ENCODE assay signal across 25 cellular contexts in genomic region chr16:65306313-65306712, GRCh38.
"Had no signal": no experiment of that assay in that cellular context is flagged by ENCODE, and none has a peak within 500 bp of the region (broad histone marks: within the 10 kb centered on the region; RNA-seq: fewer than 3 reads in every experiment).

No MANE protein-coding gene starts in this region.

- DNase-seq: activated CD4-positive, alpha-beta T cell treated with anti-CD3 and anti-CD28 coated beads for 48 hours; activated CD8-positive, alpha-beta T cell treated with anti-CD3 and anti-CD28 coated beads for 36 hours; activated gamma-delta T cell; activated naive CD4-positive, alpha-beta T cell treated with anti-CD3 and anti-CD28 coated beads, Interleukin-2, amount 50 U/mL, for 16 hours; adrenal gland; central memory CD4-positive, alpha-beta T cell; dermis blood vessel endothelial cell; effector CD8-positive, alpha-beta T cell; gastrocnemius medialis; left ventricle myocardium superior; mammary epithelial cell; naive thymus-derived CD8-positive, alpha-beta T cell; ovary; psoas muscle; stimulated activated CD4-positive, alpha-beta T cell treated with anti-CD3 and anti-CD28 coated beads, Interleukin-1b, Interleukin-23, amount 100 ng/mL, for 48 hours; stimulated activated naive CD8-positive, alpha-beta T cell treated with anti-CD3 and anti-CD28 coated beads, Interleukin-15, amount 100 ng/mL, for 72 hours had no signal

- H3K36me3 Mint-ChIP-seq: mesothelial cell of epicardium; naive thymus-derived CD8-positive, alpha-beta T cell had no signal

- H3K27me3 Mint-ChIP-seq: activated CD8-positive, alpha-beta T cell treated with anti-CD3 and anti-CD28 coated beads for 36 hours; naive thymus-derived CD8-positive, alpha-beta T cell; stimulated activated naive CD8-positive, alpha-beta T cell treated with anti-CD3 and anti-CD28 coated beads, Interleukin-15, amount 100 ng/mL, for 72 hours had no signal

- FAIRE-seq: astrocyte, islet of Langerhans, urothelium cell line had no signal

- H3K27ac Mint-ChIP-seq: activated CD8-positive, alpha-beta T cell treated with anti-CD3 and anti-CD28 coated beads for 36 hours; activated T-helper 1 cell treated with anti-CD3 and anti-CD28 coated beads, Interleukin-12 subunit alpha, Interleukin-12 subunit beta, Interleukin-2, Interleukin-4 antibody, amounts not matched to agents 30 ng/mL and 10 ng/mL and 1 ng/mL, durations not matched to agents 14 hours and 24 hours and 36 hours; mesothelial cell of epicardium; naive thymus-derived CD8-positive, alpha-beta T cell; stimulated activated naive CD8-positive, alpha-beta T cell treated with anti-CD3 and anti-CD28 coated beads, Interleukin-15, amount 100 ng/mL, for 72 hours had no signal

- H3K36me3 ChIP-seq: adrenal gland, gastrocnemius medialis, neutrophil, ovary, right atrium auricular region, tibial nerve had no signal

- H3K27me3 ChIP-seq: adrenal gland, gastrocnemius medialis, neutrophil, ovary, right atrium auricular region, tibial nerve had no signal

- ATAC-seq: activated CD8-positive, alpha-beta T cell treated with anti-CD3 and anti-CD28 coated beads for 36 hours; esophagus mucosa; gastrocnemius medialis; left ventricle myocardium superior; naive thymus-derived CD8-positive, alpha-beta T cell; psoas muscle; stimulated activated naive CD8-positive, alpha-beta T cell treated with anti-CD3 and anti-CD28 coated beads, Interleukin-15, amount 100 ng/mL, for 72 hours had no signal

- H3K4me3 ChIP-seq: adrenal gland, gastrocnemius medialis, ovary, psoas muscle, right atrium auricular region, tibial nerve had no signal

- H3K9me3 Mint-ChIP-seq: activated CD8-positive, alpha-beta T cell treated with anti-CD3 and anti-CD28 coated beads for 36 hours; activated T-helper 1 cell treated with anti-CD3 and anti-CD28 coated beads, Interleukin-12 subunit alpha, Interleukin-12 subunit beta, Interleukin-2, Interleukin-4 antibody, amounts not matched to agents 30 ng/mL and 10 ng/mL and 1 ng/mL, durations not matched to agents 14 hours and 24 hours and 36 hours had no signal

- H3K9me3 ChIP-seq: adrenal gland, gastrocnemius medialis, neutrophil, ovary, psoas muscle, right atrium auricular region, tibial nerve had no signal

- H3K4me3 Mint-ChIP-seq: activated CD8-positive, alpha-beta T cell treated with anti-CD3 and anti-CD28 coated beads for 36 hours; activated T-helper 1 cell treated with anti-CD3 and anti-CD28 coated beads, Interleukin-12 subunit alpha, Interleukin-12 subunit beta, Interleukin-2, Interleukin-4 antibody, amounts not matched to agents 30 ng/mL and 10 ng/mL and 1 ng/mL, durations not matched to agents 14 hours and 24 hours and 36 hours; mesothelial cell of epicardium; naive thymus-derived CD8-positive, alpha-beta T cell; stimulated activated naive CD8-positive, alpha-beta T cell treated with anti-CD3 and anti-CD28 coated beads, Interleukin-15, amount 100 ng/mL, for 72 hours had no signal

- H3K27ac ChIP-seq: adrenal gland, gastrocnemius medialis, neutrophil, ovary, psoas muscle, right atrium auricular region, tibial nerve had no signal

- H3K4me1 ChIP-seq: adrenal gland, tibial nerve had no signal

- H3K4me1 Mint-ChIP-seq: naive thymus-derived CD8-positive, alpha-beta T cell; stimulated activated naive CD8-positive, alpha-beta T cell treated with anti-CD3 and anti-CD28 coated beads, Interleukin-15, amount 100 ng/mL, for 72 hours had no signal
